In the genomic region with DNA sequence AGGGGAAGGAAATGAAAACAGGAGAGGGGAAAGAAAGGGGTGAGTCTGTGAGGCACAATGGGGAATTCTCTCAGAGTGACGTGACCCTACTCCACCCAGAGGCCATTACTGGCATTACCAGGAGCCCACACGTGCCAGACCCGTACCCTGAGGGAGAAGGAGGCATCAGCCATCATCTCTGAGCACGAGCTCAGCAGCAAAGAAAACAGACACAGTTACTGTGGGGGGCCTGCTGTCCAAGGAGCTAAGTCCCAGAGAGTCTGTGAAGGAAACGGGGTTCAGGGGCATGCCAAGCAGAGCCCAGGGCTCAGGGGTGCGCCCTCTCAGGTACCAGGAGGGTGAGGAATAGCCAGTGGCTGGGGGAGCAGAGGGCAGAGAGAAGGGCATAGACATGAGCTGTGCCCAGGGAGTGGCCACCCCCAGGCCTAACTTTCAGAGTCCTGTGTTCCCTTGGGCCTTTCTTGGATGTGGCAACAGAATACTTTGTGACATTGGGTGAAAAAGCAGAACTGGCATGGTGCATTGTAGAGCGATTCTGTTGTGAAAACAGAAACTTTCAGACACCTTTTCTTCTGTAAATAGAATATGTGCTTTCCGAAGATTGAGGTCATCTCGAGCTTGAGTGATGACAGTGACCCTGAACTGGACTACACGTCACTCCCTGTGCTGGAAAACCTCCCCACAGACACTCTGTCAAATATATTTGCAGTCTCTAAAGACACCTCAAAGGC, we compare ENCODE assay signal across 9 cellular contexts. TPM values are rescaled to one million over a fixed set of nuclear protein-coding genes. Genes with fewer than 3 reads are reported as not detected.
DNase-seq lines count a peak whose midpoint lies in the region; ATAC-seq, FAIRE-seq and TF ChIP-seq lines count a peak whose summit lies in the region.
"Had no signal": no experiment of that assay in that cellular context is flagged by ENCODE, and none has a peak within 500 bp of the region (broad histone marks: within the 10 kb centered on the region; RNA-seq: fewer than 3 reads in every experiment).

No MANE protein-coding gene starts in this region.

- H3K27ac Mint-ChIP-seq in T-cell = no peak overlapping the region

- POLR2A ChIA-PET in T-cell (lab: Charles Lee) = no interaction called here

- H3K4me2 ChIP-seq in DND-41 (ENCODE audit: insufficient read depth, low read length) (peak overlapping the region; percentile 36; the same call in 1 of the 2 replicates), GM23248 (ENCODE audit: unreplicated experiment) (no peak overlapping the region)

- H3K27ac ChIP-seq in DND-41 (ENCODE audit: low read length) (no peak overlapping the region; the same call in 1 of the 2 replicates), GM23248 (no peak overlapping the region), brain microvascular endothelial cell (no peak overlapping the region), kidney (ENCODE audit: low read depth in 2 of 2, low read length in 2 of 2) (no peak overlapping the region)

- in situ Hi-C loops in GM23248 (cut with MboI) (no loop called here), brain microvascular endothelial cell (cut with HindIII; ENCODE audit: low pct_ligation_motif_present, low sequenced_read_pairs) (no loop called here)

- peaks cover 7% of the 10 kb centered on the region for H3K4me1 ChIP-seq in DND-41 (ENCODE audit: insufficient read depth, low read length)
- H3K4me1 ChIP-seq in GM23248 (ENCODE audit: insufficient read depth) = peaks cover 21% of the 10 kb centered on the region
- H3K4me1 ChIP-seq in kidney (ENCODE audit: control insufficient read depth in 1 of 2, insufficient read depth in 1 of 2, low read depth in 1 of 2, low read length in 2 of 2) = peaks cover 19 to 25% of the 10 kb centered on the region in 2 donors

- H2AFZ ChIP-seq in DND-41 (ENCODE audit: low read depth, low read length) = peak overlapping the region; percentile 58; the same call in 1 of the 2 replicates
- H2AFZ ChIP-seq in GM23248 = no peak overlapping the region

- TF ChIP-seq CTCF in DND-41 (IDR thresholded peaks at IDR 0.05; ENCODE audit: borderline replicate concordance, extremely low read depth, low read length, poor library complexity, severe bottlenecking) = peak; percentile 83
- peak; percentile 71 for TF ChIP-seq CTCF in brain microvascular endothelial cell (IDR thresholded peaks at IDR 0.05; ENCODE audit: low read depth, low read length, missing control alignments)
- peak; percentile 73 for TF ChIP-seq CTCF in kidney (IDR thresholded peaks at IDR 0.05; ENCODE audit: borderline replicate concordance, extremely low read depth, insufficient read depth)

- peaks cover 6% of the 10 kb centered on the region; the same call in 1 of the 2 replicates for H4K20me1 ChIP-seq in DND-41 (ENCODE audit: insufficient read depth, low read length)
- H4K20me1 ChIP-seq in GM23248 (ENCODE audit: insufficient read depth) = no peaks in the 10 kb centered on the region

- H3K9me3 ChIP-seq in DND-41 (ENCODE audit: insufficient read depth, low read length, severe bottlenecking) (no peaks in the 10 kb centered on the region), GM23248 (ENCODE audit: low read depth) (no peaks in the 10 kb centered on the region), MG63 (no peaks in the 10 kb centered on the region), kidney (ENCODE audit: control insufficient read depth in 1 of 2, low read length in 2 of 2) (no peaks in the 10 kb centered on the region)

- 53 to 54% methylated on average over 10 of the region's 10 CpGs for WGBS in GM23248 (ENCODE audit: low coverage in 1 of 2, low lambda C conversion rate in 2 of 2, missing lambda C conversion rate in 2 of 2), 2 experiments

- H3K27me3 ChIP-seq in DND-41 (ENCODE audit: insufficient read depth, low read length, poor library complexity) (no peaks in the 10 kb centered on the region), GM23248 (replicated peaks; ENCODE audit: insufficient read depth) (no peaks in the 10 kb centered on the region), MG63 (no peaks in the 10 kb centered on the region), brain microvascular endothelial cell (replicated peaks) (no peaks in the 10 kb centered on the region)

- H3K4me3 ChIP-seq in DND-41 (ENCODE audit: low read depth in 1 of 2, low read length in 2 of 2) = no peak overlapping the region
- H3K4me3 ChIP-seq in GM23248 = no peak overlapping the region
- no peak overlapping the region for H3K4me3 ChIP-seq in MG63
- no peak overlapping the region for H3K4me3 ChIP-seq in brain microvascular endothelial cell (ENCODE audit: low read depth, low read length)
- H3K4me3 ChIP-seq in kidney (ENCODE audit: low read length in 2 of 2) = no peak overlapping the region

- no peaks in the 10 kb centered on the region for H3K79me2 ChIP-seq in DND-41 (ENCODE audit: insufficient read depth, low read length)
- H3K79me2 ChIP-seq in GM23248 (ENCODE audit: insufficient read depth) = no peaks in the 10 kb centered on the region

- no peak for FAIRE-seq in kidney (lab: Jason Lieb, UNC)
- FAIRE-seq: TTC549 had no signal

- no peak overlapping the region for H3K4me3 Mint-ChIP-seq in T-cell

- intact Hi-C loops in kidney (cut with DNase I) = no loop called here

- peaks cover 10% of the 10 kb centered on the region; the same call in 1 of the 2 replicates for H3F3A ChIP-seq in GM23248 (ENCODE audit: insufficient read depth)

- ATAC-seq in DND-41 (ENCODE audit: insufficient read depth, low read depth) = peak; percentile 88
- peak; percentile 78 to 92 (median 88) for ATAC-seq in T-cell (replicated peaks in 1 of 4)

- peaks cover 31% of the 10 kb centered on the region for H3K36me3 ChIP-seq in DND-41 (ENCODE audit: insufficient read depth, low read length)
- H3K36me3 ChIP-seq in GM23248 (ENCODE audit: low read depth) = no peaks in the 10 kb centered on the region
- no peaks in the 10 kb centered on the region for H3K36me3 ChIP-seq in MG63
- H3K36me3 ChIP-seq in brain microvascular endothelial cell (replicated peaks) = peaks cover 17% of the 10 kb centered on the region
- H3K36me3 ChIP-seq in kidney (ENCODE audit: control insufficient read depth in 1 of 2, insufficient read depth in 2 of 2, low read length in 2 of 2) = peaks cover 0 to 11% of the 10 kb centered on the region in 2 donors

- no peak overlapping the region for H3K9ac ChIP-seq in DND-41 (ENCODE audit: low read depth, low read length)
- H3K9ac ChIP-seq in GM23248 = no peak overlapping the region
- peak overlapping the region in 1 of 2 donors; percentile 36 for H3K9ac ChIP-seq in kidney (ENCODE audit: low read length in 2 of 2)

- H3K9me3 Mint-ChIP-seq in T-cell = no peaks in the 10 kb centered on the region

- H3K4me1 Mint-ChIP-seq in T-cell = peaks cover 5 to 7% (median 5%) of the 10 kb centered on the region in 3 donors

- peaks cover 5% of the 10 kb centered on the region for H3K36me3 Mint-ChIP-seq in T-cell

- H3K9me2 ChIP-seq in GM23248 (ENCODE audit: insufficient read depth) = no peaks in the 10 kb centered on the region

- CTCF ChIA-PET in T-cell (lab: Charles Lee) = interaction anchor here (0.5 to 1.2 kb wide), 4 partner anchors 11 to 360 kb away, joined by 3 to 7 read pairs (median 4); a partner anchor contains a TSS

- DNase-seq in DND-41 (peak; percentile 64), GM23248 (peak; percentile 67), MG63 (peak; percentile 27), T-cell (peak in 26 of 34 experiments; percentile 20 to 66 (median 40)), brain microvascular endothelial cell (peak; percentile 47), kidney (no peak), NCI-H1436 treated with DMSO at 0.1 percent for 48 hours (lab: John Stamatoyannopoulos, UW) (no peak)
- DNase-seq in stimulated activated CD4-positive, alpha-beta T cell treated with anti-CD3 and anti-CD28 coated beads, Interleukin-4, amount 100 ng/mL, for 4 hours = peak; percentile 63 to 64

- peaks cover 0 to 9% of the 10 kb centered on the region in 2 donors for H3K27me3 Mint-ChIP-seq in T-cell

RNA-seq across cellular contexts. Expression of a gene that starts 11.3 kb away (rescaled TPM):
- total RNA-seq in GM23248 (2014; rRNA removed; shearing (Covaris generic)) = 24.7 and 31.5 TPM in 2 replicates
- 13.5 and 18.1 TPM in 2 replicates for polyA plus RNA-seq in GM23248 (2016; fragmentation: Nextera tagmentation; extraction: Ambion mirVana)
- 10.3 and 16.6 TPM in 2 replicates for total RNA-seq in MG63 (2014; rRNA removed; shearing (Covaris generic); ENCODE audit: low replicate concordance)
- 10 to 100 TPM; 81.9 to 97.6 (median 92.8) TPM for total RNA-seq in T-cell
- 64.7 TPM for total RNA-seq in kidney
- polyA plus RNA-seq in kidney (ENCODE audit: insufficient read depth, low read depth, low replicate concordance) = 24.7 TPM

RNA-seq across cellular contexts. Expression of a gene that starts 15.4 kb away (rescaled TPM):
- total RNA-seq in GM23248 (2014; rRNA removed; shearing (Covaris generic)) = not detected in 2 replicates
- polyA plus RNA-seq in GM23248 (2016; fragmentation: Nextera tagmentation; extraction: Ambion mirVana) (not detected in 2 replicates), kidney (ENCODE audit: insufficient read depth, low read depth, low replicate concordance) (0.80 TPM)
- not detected in 2 replicates for total RNA-seq in MG63 (2014; rRNA removed; shearing (Covaris generic); ENCODE audit: low replicate concordance)
- total RNA-seq in T-cell (under 1 TPM in 1 of 5 donors, not detected in 4; 0.25 TPM), kidney (0.72 TPM)

RNA-seq across cellular contexts. Expression of a gene that starts 30.4 kb away (rescaled TPM):
- not detected in 2 replicates for total RNA-seq in GM23248 (2014; rRNA removed; shearing (Covaris generic))
- not detected in 2 replicates for polyA plus RNA-seq in GM23248 (2016; fragmentation: Nextera tagmentation; extraction: Ambion mirVana)
- not detected in 2 replicates for total RNA-seq in MG63 (2014; rRNA removed; shearing (Covaris generic); ENCODE audit: low replicate concordance)
- total RNA-seq in T-cell = under 1 TPM in 2 of 5 donors, not detected in 3; 0.16 to 0.32 TPM
- 4.8 TPM for total RNA-seq in kidney
- polyA plus RNA-seq in kidney (ENCODE audit: insufficient read depth, low read depth, low replicate concordance) = 2.4 TPM

RNA-seq across cellular contexts. Expression of a gene that starts 30.5 kb away (rescaled TPM):
- 17.0 and 19.9 TPM in 2 replicates for total RNA-seq in GM23248 (2014; rRNA removed; shearing (Covaris generic))
- 10.8 and 12.0 TPM in 2 replicates for polyA plus RNA-seq in GM23248 (2016; fragmentation: Nextera tagmentation; extraction: Ambion mirVana)
- total RNA-seq in MG63 (2014; rRNA removed; shearing (Covaris generic); ENCODE audit: low replicate concordance) = 5.0 and 7.0 TPM in 2 replicates
- 10 to 100 TPM; 11.9 to 23.5 (median 20.4) TPM for total RNA-seq in T-cell
- total RNA-seq in kidney = 13.3 TPM
- 12.1 TPM for polyA plus RNA-seq in kidney (ENCODE audit: insufficient read depth, low read depth, low replicate concordance)

RNA-seq across cellular contexts. Expression of a gene that starts 58.8 kb away (rescaled TPM):
- 95.7 and 103 TPM in 2 replicates for total RNA-seq in GM23248 (2014; rRNA removed; shearing (Covaris generic))
- polyA plus RNA-seq in GM23248 (2016; fragmentation: Nextera tagmentation; extraction: Ambion mirVana) (84.0 and 88.1 TPM in 2 replicates), kidney (ENCODE audit: insufficient read depth, low read depth, low replicate concordance) (45.5 TPM)
- total RNA-seq in MG63 (2014; rRNA removed; shearing (Covaris generic); ENCODE audit: low replicate concordance) = 57.3 and 66.2 TPM in 2 replicates
- total RNA-seq in T-cell (100 to 1,000 TPM; 122 to 142 (median 131) TPM), kidney (91.7 TPM)

Comparison
In these comparisons a context has a peak if more than half of its experiments do, and no peak if none do; other contexts are left out.
1. DNase-seq: peak in DND-41 (single experiment), GM23248 (single experiment), MG63 (single experiment), T-cell (26 of 34), brain microvascular endothelial cell (single experiment) and stimulated activated CD4-positive, alpha-beta T cell treated with anti-CD3 and anti-CD28 coated beads, Interleukin-4, amount 100 ng/mL, for 4 hours (2 of 2); none in kidney (single experiment) and NCI-H1436 treated with DMSO at 0.1 percent for 48 hours (single experiment).
2. Peak in every context shown above with its lines, with median percentiles within 50 percentile points of each other: CTCF ChIP-seq.